In the genomic region with DNA sequence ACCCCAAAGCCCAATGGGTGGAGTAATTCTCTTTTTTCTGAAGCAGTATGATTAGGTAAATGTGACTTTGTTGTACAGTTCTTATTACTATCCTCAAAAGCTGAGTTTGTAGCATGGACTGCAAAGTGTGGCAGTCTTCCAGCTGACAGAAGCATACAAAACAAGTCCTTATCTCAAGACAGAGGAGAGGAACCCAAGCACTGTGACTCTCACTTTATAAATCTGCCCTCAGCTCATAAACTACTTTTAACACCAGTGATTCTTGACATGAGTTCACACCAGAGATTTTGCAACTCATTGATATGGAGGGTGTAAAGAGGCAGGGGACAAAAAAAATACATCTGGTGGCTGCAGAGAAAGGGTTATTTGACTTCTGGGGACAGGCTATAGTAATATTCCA, we compare ENCODE assay signal across 33 cellular contexts.
"Had no signal": no experiment of that assay in that cellular context is flagged by ENCODE, and none has a peak within 500 bp of the region (broad histone marks: within the 10 kb centered on the region; RNA-seq: fewer than 3 reads in every experiment).

No MANE protein-coding gene starts in this region.

- H3K27ac ChIP-seq: adrenal gland, body of pancreas, brain microvascular endothelial cell, breast epithelium, VCaP had no signal

- DNase-seq: activated B cell treated with CpG ODN at 0.5 μM for 24 hours; activated CD4-positive, alpha-beta memory T cell treated with anti-CD3 and anti-CD28 coated beads for 36 hours; activated CD4-positive, alpha-beta T cell treated with anti-CD3 and anti-CD28 coated beads for 4 hours; activated CD4-positive, alpha-beta T cell treated with anti-CD3 and anti-CD28 coated beads, Interleukin-2, amount 10 ng/mL, durations not matched to agents 24 days and 14 days; activated CD4-positive, alpha-beta T cell treated with anti-CD3 and anti-CD28 coated beads, Interleukin-2, amount 50 U/mL, for 1 hour; activated CD4-positive, alpha-beta T cell treated with anti-CD3 and anti-CD28 coated beads, Interleukin-2, amount 50 U/mL, for 4 hours; activated CD4-positive, CD25-positive, alpha-beta regulatory T cell treated with anti-CD3 and anti-CD28 coated beads, Interleukin-2, amount 50 U/mL, for 72 hours; activated CD8-positive, alpha-beta memory T cell treated with anti-CD3 and anti-CD28 coated beads, Interleukin-2, amount 50 U/mL, for 4 hours; activated CD8-positive, alpha-beta T cell treated with anti-CD3 and anti-CD28 coated beads for 36 hours; activated effector memory CD4-positive, alpha-beta T cell treated with anti-CD3 and anti-CD28 coated beads, Interleukin-2, amount 50 U/mL, for 16 hours; activated gamma-delta T cell treated with Interleukin-2 at 50 U/mL for 16 hours; activated naive CD4-positive, alpha-beta T cell; activated naive CD4-positive, alpha-beta T cell treated with anti-CD3 and anti-CD28 coated beads for 36 hours; activated naive CD4-positive, alpha-beta T cell treated with anti-CD3 and anti-CD28 coated beads, Interleukin-2, amount 50 U/mL, for 16 hours; activated naive CD8-positive, alpha-beta T cell treated with anti-CD3 and anti-CD28 coated beads for 36 hours; activated T-cell treated with anti-CD3 and anti-CD28 coated beads for 4 hours; activated T-cell treated with anti-CD3 and anti-CD28 coated beads, Interleukin-2, amount 50 U/mL, for 1 hour; activated T-cell treated with anti-CD3 and anti-CD28 coated beads, Interleukin-2, amount 50 U/mL, for 4 hours; activated T-cell treated with anti-CD3 and anti-CD28 coated beads, Interleukin-2, amount 50 U/mL, for 72 hours; amniotic stem cell; aorta; body of pancreas; brain microvascular endothelial cell; caudate nucleus; cerebellar nuclear complex; T-helper 1 cell; T-helper 2 cell; T-helper 9 cell had no signal

- H3K27me3 ChIP-seq: adrenal gland, body of pancreas, brain microvascular endothelial cell, breast epithelium had no signal

- H3K4me1 ChIP-seq: adrenal gland, body of pancreas, breast epithelium had no signal

- ATAC-seq: activated CD8-positive, alpha-beta T cell treated with anti-CD3 and anti-CD28 coated beads for 36 hours; activated naive CD4-positive, alpha-beta T cell treated with anti-CD3 and anti-CD28 coated beads, Interleukin-2, amount 50 U/mL, for 72 hours; activated T-cell treated with anti-CD3 and anti-CD28 coated beads, Interleukin-2, amount 50 U/mL, for 4 hours; activated T-cell treated with anti-CD3 and anti-CD28 coated beads, Interleukin-2, amount 50 U/mL, for 72 hours; activated T-helper 17 cell treated with anti-CD3 and anti-CD28 coated beads, Interleukin-2, amount 50 U/mL, for 72 hours; body of pancreas had no signal

- H3K36me3 ChIP-seq: adrenal gland, brain microvascular endothelial cell, breast epithelium had no signal

- H3K4me3 ChIP-seq: adrenal gland, body of pancreas, breast epithelium had no signal

- H3K9me3 ChIP-seq: adrenal gland, body of pancreas, breast epithelium had no signal
